ENCODE assay signal across 23 cellular contexts in genomic region chr1:77925536-77925935, GRCh38. TPM values are rescaled to one million over a fixed set of nuclear protein-coding genes. Genes with fewer than 3 reads are reported as not detected.
DNase-seq lines count a peak whose midpoint lies in the region; FAIRE-seq and TF ChIP-seq lines count a peak whose summit lies in the region.
"Had no signal": no experiment of that assay in that cellular context is flagged by ENCODE, and none has a peak within 500 bp of the region (broad histone marks: within the 10 kb centered on the region; RNA-seq: fewer than 3 reads in every experiment).

No MANE protein-coding gene starts in this region.

- H3K36me3 Mint-ChIP-seq in osteocyte (ENCODE audit: unreplicated experiment) (peaks cover 37% of the 10 kb centered on the region), MCF 10A (ENCODE audit: insufficient read depth, unreplicated experiment) (peaks cover 3% of the 10 kb centered on the region)

- H3K27me3 ChIP-seq in endothelial cell of umbilical vein (ENCODE audit: control insufficient read depth in 2 of 2, insufficient read depth in 2 of 2, low read length in 2 of 2) (no peaks in the 10 kb centered on the region), BE2C (no peaks in the 10 kb centered on the region)
- H3K27me3 ChIP-seq: brain microvascular endothelial cell had no signal

- FAIRE-seq in endothelial cell of umbilical vein (lab: Jason Lieb, UNC) = peak; percentile 15
- FAIRE-seq: HepG2 had no signal

- POLR2A ChIA-PET in endothelial cell of umbilical vein (lab: Charles Lee) = no interaction called here
- POLR2A ChIA-PET in MCF 10A (lab: Yijun Ruan, JAX) = interaction anchor here (0.8 to 1.9 kb wide), 4 partner anchors 10 to 320 kb away, joined by 3 to 6 read pairs (median 4); no protein-coding TSS in a partner anchor

- intact Hi-C loops in endothelial cell of umbilical vein (cut with micrococcal nuclease) = no loop called here
- intact Hi-C loops in MCF 10A (cut with micrococcal nuclease) = no loop called here

- no peaks in the 10 kb centered on the region for H3K9me1 ChIP-seq in endothelial cell of umbilical vein (replicated peaks; ENCODE audit: control insufficient read depth, extremely low read depth, insufficient read depth, low read length)

- H3K27ac Mint-ChIP-seq in osteocyte (ENCODE audit: unreplicated experiment) = peak overlapping the region; percentile 41
- H3K27ac Mint-ChIP-seq in MCF 10A (ENCODE audit: low read depth, unreplicated experiment) = no peak overlapping the region
- H3K27ac Mint-ChIP-seq: activated naive CD4-positive, alpha-beta T cell treated with anti-CD3 and anti-CD28 coated beads, Interleukin-2, amount 50 U/mL, for 24 hours; activated T-helper 1 cell treated with anti-CD3 and anti-CD28 coated beads, Interleukin-12 subunit alpha, Interleukin-12 subunit beta, Interleukin-2, Interleukin-4 antibody, amounts not matched to agents 30 ng/mL and 10 ng/mL and 1 ng/mL, durations not matched to agents 14 hours and 24 hours and 36 hours; B cell; progenitor cell of endocrine pancreas; stimulated activated naive CD8-positive, alpha-beta T cell treated with anti-CD3 and anti-CD28 coated beads, Interleukin-15, Interleukin-2, amounts not matched to agents 100 ng/mL and 50 ng/mL, for 24 hours had no signal

- TF ChIP-seq CTCF in endothelial cell of umbilical vein (IDR thresholded peaks at IDR 0.05; ENCODE audit: extremely low read depth in 1 of 2, insufficient read depth in 1 of 2, low read depth in 1 of 2, low read length in 2 of 2) (no peak), osteocyte (IDR thresholded peaks at IDR 0.05) (no peak), BE2C (IDR thresholded peaks at IDR 0.05; ENCODE audit: low read depth, low read length) (no peak), MCF 10A (IDR thresholded peaks at IDR 0.05; ENCODE audit: unreplicated experiment) (no peak)

- H3K4me3 ChIP-seq in SK-N-MC (no peak overlapping the region), endothelial cell of umbilical vein (replicated peaks in 1 of 3; ENCODE audit: insufficient read depth in 1 of 3, low read depth in 1 of 3, low read length in 3 of 3) (no peak overlapping the region), BE2C (ENCODE audit: low read depth, low read length) (no peak overlapping the region)
- H3K4me3 ChIP-seq: coronary artery had no signal

- H3K4me2 ChIP-seq in endothelial cell of umbilical vein (ENCODE audit: insufficient read depth, low read length) = no peak overlapping the region

- no peak overlapping the region for H2AFZ ChIP-seq in endothelial cell of umbilical vein (ENCODE audit: low read depth, low read length)

- H3K9ac ChIP-seq in SK-N-MC (ENCODE audit: insufficient read length) = peak overlapping the region; percentile 47
- H3K9ac ChIP-seq in endothelial cell of umbilical vein (replicated peaks; ENCODE audit: extremely low read depth, insufficient read depth, low read length) = no peak overlapping the region

- BruUV-seq in endothelial cell of umbilical vein (replicated peaks; lab: Mats Ljungman, UMichigan) (no TSS peak), MCF 10A (replicated peaks; lab: Mats Ljungman, UMichigan) (no TSS peak)

- H3K9me3 Mint-ChIP-seq in osteocyte (ENCODE audit: unreplicated experiment) (no peaks in the 10 kb centered on the region), MCF 10A (ENCODE audit: unreplicated experiment) (no peaks in the 10 kb centered on the region)
- H3K9me3 Mint-ChIP-seq: activated naive CD4-positive, alpha-beta T cell treated with anti-CD3 and anti-CD28 coated beads, Interleukin-2, amount 50 U/mL, for 24 hours; activated T-helper 1 cell treated with anti-CD3 and anti-CD28 coated beads, Interleukin-12 subunit alpha, Interleukin-12 subunit beta, Interleukin-2, Interleukin-4 antibody, amounts not matched to agents 30 ng/mL and 10 ng/mL and 1 ng/mL, durations not matched to agents 14 hours and 24 hours and 36 hours; stimulated activated naive CD8-positive, alpha-beta T cell treated with anti-CD3 and anti-CD28 coated beads, Interleukin-15, Interleukin-2, amounts not matched to agents 100 ng/mL and 50 ng/mL, for 24 hours had no signal

- H3K27me3 Mint-ChIP-seq in osteocyte (ENCODE audit: unreplicated experiment) (no peaks in the 10 kb centered on the region), MCF 10A (ENCODE audit: insufficient read depth, unreplicated experiment) (no peaks in the 10 kb centered on the region)
- H3K27me3 Mint-ChIP-seq: activated naive CD4-positive, alpha-beta T cell treated with anti-CD3 and anti-CD28 coated beads, Interleukin-2, amount 50 U/mL, for 24 hours; B cell; progenitor cell of endocrine pancreas; stimulated activated naive CD8-positive, alpha-beta T cell treated with anti-CD3 and anti-CD28 coated beads, Interleukin-15, Interleukin-2, amounts not matched to agents 100 ng/mL and 50 ng/mL, for 24 hours had no signal

- H3K79me2 ChIP-seq in endothelial cell of umbilical vein (ENCODE audit: control insufficient read depth, insufficient read depth, low read length) = no peaks in the 10 kb centered on the region

- H3K27ac ChIP-seq in SK-N-MC (peak overlapping the region; percentile 68), endothelial cell of umbilical vein (ENCODE audit: insufficient read depth, low read depth, low read length) (no peak overlapping the region)
- H3K27ac ChIP-seq: brain microvascular endothelial cell, coronary artery had no signal

- no peaks in the 10 kb centered on the region for H3K36me3 ChIP-seq in SK-N-MC (ENCODE audit: insufficient read depth, low read length)
- H3K36me3 ChIP-seq in endothelial cell of umbilical vein (ENCODE audit: control insufficient read depth in 2 of 2, extremely low read depth in 1 of 2, insufficient read depth in 2 of 2, low read length in 2 of 2) = peaks cover 0 to 7% of the 10 kb centered on the region in 2 experiments
- no peaks in the 10 kb centered on the region for H3K36me3 ChIP-seq in BE2C

- H3K9me3 ChIP-seq in SK-N-MC (ENCODE audit: low read depth, low read length) (no peaks in the 10 kb centered on the region), endothelial cell of umbilical vein (replicated peaks; ENCODE audit: control insufficient read depth, insufficient read depth, low read length) (no peaks in the 10 kb centered on the region), BE2C (no peaks in the 10 kb centered on the region)

- H3K4me1 Mint-ChIP-seq in osteocyte (ENCODE audit: unreplicated experiment) (peaks cover 8% of the 10 kb centered on the region), MCF 10A (ENCODE audit: insufficient read depth, unreplicated experiment) (no peaks in the 10 kb centered on the region)

- H4K20me1 ChIP-seq in endothelial cell of umbilical vein (replicated peaks; ENCODE audit: control insufficient read depth, extremely low read depth, insufficient read depth, low read length) = no peaks in the 10 kb centered on the region

- H3K4me3 Mint-ChIP-seq in osteocyte (ENCODE audit: unreplicated experiment) = no peak overlapping the region
- no peak overlapping the region for H3K4me3 Mint-ChIP-seq in MCF 10A (ENCODE audit: unreplicated experiment)

- CTCF ChIA-PET in endothelial cell of umbilical vein (lab: Charles Lee) (interaction anchor here (1.5 to 3.1 kb wide), 3 partner anchors 9 to 26 kb away, joined by 4 to 7 read pairs (median 4); no protein-coding TSS in a partner anchor), MCF 10A (lab: Yijun Ruan, JAX) (no interaction called here)

- DNase-seq in AG20443 (ENCODE audit: low spot score) (peak; percentile 47), SK-N-MC (ENCODE audit: low read depth, low spot score) (no peak), endothelial cell of umbilical vein (ENCODE audit: low read depth, low spot score) (no peak), osteocyte (ENCODE audit: extremely low spot score, unreplicated experiment) (no peak), BE2C (no peak), HuH-7 (ENCODE audit: low spot score) (no peak), MCF 10A (ENCODE audit: unreplicated experiment) (no peak)
- no peak for DNase-seq in activated T-cell treated with anti-CD3 and anti-CD28 coated beads, Interleukin-2, amount 50 U/mL, for 1 hour
- DNase-seq: brain microvascular endothelial cell; Calu3; midbrain; MM.1S; NCI-H146; NCI-H748 treated with DMSO at 0.1 percent for 48 hours; stimulated activated CD4-positive, alpha-beta T cell treated with anti-CD3 and anti-CD28 coated beads, Interleukin-2, amount 100 ng/mL, for 48 hours; trophoblast cell had no signal

- TF ChIP-seq POLR2A in endothelial cell of umbilical vein (IDR thresholded peaks at IDR 0.05; ENCODE audit: low read depth, low read length) = no peak

- dilution Hi-C loops in endothelial cell of umbilical vein (cut with MboI; ENCODE audit: extremely low pct_ligation_motif_present, low sequenced_read_pairs) = no loop called here

- H3K4me1 ChIP-seq in endothelial cell of umbilical vein (ENCODE audit: control insufficient read depth, extremely low read depth, insufficient read depth, low read length) = peaks cover 7% of the 10 kb centered on the region
- H3K4me1 ChIP-seq in BE2C = no peaks in the 10 kb centered on the region

TF ChIP-seq in endothelial cell of umbilical vein, 7 proteins besides CTCF, POLR2A, EP300 and RAD21 (continues in another document):
- TF ChIP-seq JUN (IDR thresholded peaks at IDR 0.05; ENCODE audit: borderline replicate concordance, insufficient read depth, insufficient read length, low read depth) = no peak
- no peak for TF ChIP-seq MYC (IDR thresholded peaks at IDR 0.05; ENCODE audit: low read depth, low read length)

RNA-seq across cellular contexts. Expression of gene NEXN, which starts 37.1 kb away (rescaled TPM):
- 11.7 and 14.2 TPM in 2 replicates for total RNA-seq in endothelial cell of umbilical vein
- polyA plus RNA-seq in endothelial cell of umbilical vein = 0.89 and 1.0 TPM in 2 replicates
- 3.3 and 4.1 TPM in 2 replicates for polyA plus RNA-seq in endothelial cell of umbilical vein (2011; cell fraction: cytosol; rRNA removed)
- polyA plus RNA-seq in endothelial cell of umbilical vein (2011; cell fraction: nucleus; rRNA removed) = 11.8 and 17.8 TPM in 2 replicates
- polyA plus RNA-seq in endothelial cell of umbilical vein (2012) = 29.7 and 32.6 TPM in 2 replicates
- 1.7 and 3.0 TPM in 2 replicates for polyA minus RNA-seq in endothelial cell of umbilical vein
- not detected for polyA minus RNA-seq in endothelial cell of umbilical vein (2011; cell fraction: cytosol; rRNA and poly(A)+ RNA removed)
- 8.8 and 12.7 TPM in 2 replicates for polyA minus RNA-seq in endothelial cell of umbilical vein (2011; cell fraction: nucleus; rRNA and poly(A)+ RNA removed)
- 19.3 and 19.5 TPM in 2 replicates for total RNA-seq in osteocyte
- 0.34 TPM for polyA plus RNA-seq in BE2C (2012; ENCODE audit: insufficient read depth, insufficient read length, low read depth)
- 1.6 and 1.8 TPM in 2 replicates for total RNA-seq in MCF 10A (2022)

RNA-seq across cellular contexts. Expression of gene FUBP1, which starts 53.3 kb away (rescaled TPM):
- total RNA-seq in endothelial cell of umbilical vein (163 and 166 TPM in 2 replicates), osteocyte (123 and 126 TPM in 2 replicates), MCF 10A (2022) (156 and 169 TPM in 2 replicates)
- 112 and 124 TPM in 2 replicates for polyA plus RNA-seq in endothelial cell of umbilical vein
- polyA plus RNA-seq in endothelial cell of umbilical vein (2011; cell fraction: cytosol; rRNA removed) = 71.6 and 78.3 TPM in 2 replicates
- 270 and 402 TPM in 2 replicates for polyA plus RNA-seq in endothelial cell of umbilical vein (2011; cell fraction: nucleus; rRNA removed)
- 74.7 and 115 TPM in 2 replicates for polyA plus RNA-seq in endothelial cell of umbilical vein (2012)
- 175 and 196 TPM in 2 replicates for polyA minus RNA-seq in endothelial cell of umbilical vein
- 130 TPM for polyA minus RNA-seq in endothelial cell of umbilical vein (2011; cell fraction: cytosol; rRNA and poly(A)+ RNA removed)
- 280 and 344 TPM in 2 replicates for polyA minus RNA-seq in endothelial cell of umbilical vein (2011; cell fraction: nucleus; rRNA and poly(A)+ RNA removed)
- polyA plus RNA-seq in BE2C (2012; ENCODE audit: insufficient read depth, insufficient read length, low read depth) = 29.9 TPM
